ENCODE assay signal across 31 cellular contexts in the genomic region with DNA sequence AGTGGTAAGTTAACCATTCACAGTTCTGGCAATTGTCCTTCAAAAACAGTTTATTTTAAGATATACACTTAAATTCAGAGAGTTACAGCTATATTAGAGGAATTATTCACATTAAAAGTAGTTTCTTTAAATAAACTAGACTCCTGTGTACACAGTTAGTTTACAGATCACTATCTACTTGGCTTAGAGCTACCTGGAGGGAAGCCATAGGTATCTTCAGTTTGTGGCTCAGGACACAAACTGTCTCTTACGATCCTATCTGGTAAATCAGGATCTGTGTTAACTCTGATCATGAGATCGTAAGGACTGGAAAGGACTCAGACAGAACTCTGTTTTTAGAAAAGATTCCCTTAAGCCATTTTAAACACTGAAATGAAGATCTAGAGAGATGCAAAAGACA.
"Had no signal": no experiment of that assay in that cellular context is flagged by ENCODE, and none has a peak within 500 bp of the region (broad histone marks: within the 10 kb centered on the region; RNA-seq: fewer than 3 reads in every experiment).

No MANE protein-coding gene starts in this region.

- H3K4me3 ChIP-seq: adrenal gland, body of pancreas, esophagus muscularis mucosa, gastrocnemius medialis had no signal

- H3K4me1 ChIP-seq: adrenal gland, esophagus muscularis mucosa, foreskin keratinocyte, gastrocnemius medialis had no signal

- H3K27ac ChIP-seq: adrenal gland, body of pancreas, esophagus muscularis mucosa, foreskin keratinocyte, gastrocnemius medialis had no signal

- H3K27me3 ChIP-seq: adrenal gland, body of pancreas, esophagus muscularis mucosa, foreskin keratinocyte, gastrocnemius medialis had no signal

- ATAC-seq: activated CD4-positive, alpha-beta T cell treated with anti-CD3 and anti-CD28 coated beads for 36 hours; activated CD8-positive, alpha-beta memory T cell treated with anti-CD3 and anti-CD28 coated beads, Interleukin-2, amount 10 ng/mL, durations not matched to agents 7 days and 5 days; activated CD8-positive, alpha-beta T cell treated with anti-CD3 and anti-CD28 coated beads, Interleukin-2, amount 10 ng/mL, durations not matched to agents 7 days and 5 days; activated naive CD8-positive, alpha-beta T cell treated with anti-CD3 and anti-CD28 coated beads, Interleukin-2, amount 50 U/mL, for 24 hours; body of pancreas; effector memory CD8-positive, alpha-beta T cell; foreskin keratinocyte; gastrocnemius medialis; T-helper 17 cell had no signal

- H3K9me3 ChIP-seq: adrenal gland, body of pancreas, esophagus muscularis mucosa, gastrocnemius medialis had no signal

- DNase-seq: activated CD4-positive, alpha-beta memory T cell treated with anti-CD3 and anti-CD28 coated beads for 36 hours; activated CD4-positive, alpha-beta T cell treated with anti-CD3 and anti-CD28 coated beads for 36 hours; activated CD4-positive, alpha-beta T cell treated with anti-CD3 and anti-CD28 coated beads, Interleukin-2, amount 10 ng/mL, durations not matched to agents 24 days and 14 days; activated CD4-positive, CD25-positive, alpha-beta regulatory T cell; activated CD4-positive, CD25-positive, alpha-beta regulatory T cell treated with anti-CD3 and anti-CD28 coated beads, Interleukin-2, amount 50 U/mL, for 72 hours; activated CD8-positive, alpha-beta memory T cell treated with anti-CD3 and anti-CD28 coated beads, Interleukin-2, amount 10 ng/mL, durations not matched to agents 7 days and 5 days; activated CD8-positive, alpha-beta memory T cell treated with anti-CD3 and anti-CD28 coated beads, Interleukin-2, amount 50 U/mL, for 4 hours; activated CD8-positive, alpha-beta T cell treated with anti-CD3 and anti-CD28 coated beads, Interleukin-2, amount 10 ng/mL, durations not matched to agents 7 days and 5 days; activated effector memory CD4-positive, alpha-beta T cell treated with anti-CD3 and anti-CD28 coated beads, Interleukin-2, amount 50 U/mL, for 16 hours; activated naive CD4-positive, alpha-beta T cell treated with anti-CD3 and anti-CD28 coated beads for 36 hours; activated naive CD8-positive, alpha-beta T cell treated with anti-CD3 and anti-CD28 coated beads for 36 hours; activated naive CD8-positive, alpha-beta T cell treated with anti-CD3 and anti-CD28 coated beads, Interleukin-2, amount 50 U/mL, for 24 hours; activated T-cell treated with anti-CD3 and anti-CD28 coated beads, Interleukin-2, amount 50 U/mL, for 1 hour; activated T-cell treated with anti-CD3 and anti-CD28 coated beads, Interleukin-2, amount 50 U/mL, for 48 hours; adrenal gland; amygdala; aorta; body of pancreas; caudate nucleus; cortex of kidney; dermis blood vessel endothelial cell; effector CD4-positive, alpha-beta T cell; effector memory CD8-positive, alpha-beta T cell; erythroblast; foreskin keratinocyte; gastrocnemius medialis; glutamatergic neuron; T-helper 1 cell; T-helper 17 cell; T1000 had no signal
